7 cellular contexts compared by ENCODE assay signal in genomic region chr18:27599202-27599829, GRCh38.
DNase-seq lines count a peak whose midpoint lies in the region; ATAC-seq and TF ChIP-seq lines count a peak whose summit lies in the region.

No MANE protein-coding gene starts in this region.

- ATAC-seq in HG03442 (IDR thresholded peaks at IDR 0.05; ENCODE audit: unreplicated experiment) (peak; percentile 86), left colon (peak; percentile 59)

- TF ChIP-seq CTCF in brain microvascular endothelial cell (IDR thresholded peaks at IDR 0.05; ENCODE audit: low read depth, low read length, missing control alignments) (peak; percentile 96), tibial artery (IDR thresholded peaks at IDR 0.05) (peak; percentile 39 to 61)

- no peak overlapping the region for H3K27ac ChIP-seq in brain microvascular endothelial cell
- no peak overlapping the region for H3K27ac ChIP-seq in tibial artery

- in situ Hi-C loops in brain microvascular endothelial cell (cut with HindIII; ENCODE audit: low pct_ligation_motif_present, low sequenced_read_pairs), result no loop called here

- H3K27me3 ChIP-seq in brain microvascular endothelial cell (replicated peaks), result no peaks in the 10 kb centered on the region
- no peaks in the 10 kb centered on the region for H3K27me3 ChIP-seq in tibial artery

- H3K36me3 ChIP-seq in brain microvascular endothelial cell (replicated peaks) (no peaks in the 10 kb centered on the region), tibial artery (no peaks in the 10 kb centered on the region)

- intact Hi-C loops in left colon (cut with DNase I, micrococcal nuclease), result loop anchor here in 1 of 2 donors (5.0 to 10.0 kb wide), 2 partner anchors 237 to 785 kb away; no protein-coding TSS in a partner anchor
- intact Hi-C loops in tibial artery (cut with DNase I; ENCODE audit: low total_unique reads), result no loop called here

- no peaks in the 10 kb centered on the region for H3K9me3 ChIP-seq in tibial artery

- no peaks in the 10 kb centered on the region for H3K4me1 ChIP-seq in tibial artery

- DNase-seq in EH (ENCODE audit: low read depth), result peak; percentile 40
- peak; percentile 2 for DNase-seq in GM19240 (ENCODE audit: insufficient read length, low spot score)
- DNase-seq in NCI-H526 treated with DMSO at 0.1 percent for 48 hours (lab: John Stamatoyannopoulos, UW), result peak; percentile 14
- peak; percentile 22 for DNase-seq in brain microvascular endothelial cell
- peak in 1 of 2 donors; percentile 31 for DNase-seq in left colon
- peak in 1 of 2 donors; percentile 29 for DNase-seq in tibial artery

- H3K4me3 ChIP-seq in brain microvascular endothelial cell (ENCODE audit: low read depth, low read length) (no peak overlapping the region), tibial artery (no peak overlapping the region)
